Comparison of ENCODE assay signal across 8 cellular contexts in the genomic region with DNA sequence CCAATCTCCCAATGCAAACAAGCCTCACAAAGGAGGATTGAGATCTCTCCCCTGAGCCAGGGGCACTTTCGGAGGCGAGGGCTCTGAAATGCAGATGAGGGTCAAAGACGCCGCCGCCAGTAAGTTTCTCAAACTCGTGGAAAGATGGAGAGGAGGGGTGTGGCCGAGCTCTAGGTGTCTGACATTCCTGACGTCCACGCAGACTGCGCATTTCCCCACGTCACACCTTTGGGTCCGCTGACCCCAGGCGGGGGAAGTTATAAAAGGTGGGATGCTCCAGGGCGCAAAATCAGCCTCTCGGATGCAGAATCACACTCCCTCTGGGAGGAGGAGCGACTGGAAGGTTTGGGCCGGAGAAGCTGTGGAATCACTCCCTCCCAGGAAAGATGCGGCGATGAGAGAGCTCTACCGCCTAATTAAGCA. TPM values are rescaled to one million over a fixed set of nuclear protein-coding genes. Genes with fewer than 3 reads are reported as not detected.
DNase-seq lines count a peak whose midpoint lies in the region; ATAC-seq and TF ChIP-seq lines count a peak whose summit lies in the region.

No MANE protein-coding gene starts in this region.

- no peaks in the 10 kb centered on the region for H3K9me3 Mint-ChIP-seq in activated naive CD8-positive, alpha-beta T cell treated with anti-CD3 and anti-CD28 coated beads, Interleukin-2, amount 50 U/mL, for 24 hours
- no peaks in the 10 kb centered on the region for H3K9me3 Mint-ChIP-seq in memory B cell

- H3K36me3 Mint-ChIP-seq in activated naive CD8-positive, alpha-beta T cell treated with anti-CD3 and anti-CD28 coated beads, Interleukin-2, amount 50 U/mL, for 24 hours (ENCODE audit: low read depth) = no peaks in the 10 kb centered on the region
- no peaks in the 10 kb centered on the region for H3K36me3 Mint-ChIP-seq in memory B cell

- H3K4me3 ChIP-seq in left ventricle myocardium inferior (peak overlapping the region; percentile 70), vagina (peak overlapping the region; percentile 41 to 53)

- H3K27me3 ChIP-seq in left ventricle myocardium inferior (ENCODE audit: low read depth) (peaks cover 60% of the 10 kb centered on the region), vagina (peaks cover 14% of the 10 kb centered on the region)

- ATAC-seq in Right ventricle myocardium inferior (no peak), memory B cell (ENCODE audit: low read depth) (no peak), HG02678 (IDR thresholded peaks at IDR 0.05; ENCODE audit: unreplicated experiment) (no peak), GM21528 (IDR thresholded peaks at IDR 0.05; ENCODE audit: low FRiP score, unreplicated experiment) (no peak)
- no peak for ATAC-seq in activated naive CD8-positive, alpha-beta T cell treated with anti-CD3 and anti-CD28 coated beads, Interleukin-2, amount 50 U/mL, for 24 hours

- H3K4me1 Mint-ChIP-seq in activated naive CD8-positive, alpha-beta T cell treated with anti-CD3 and anti-CD28 coated beads, Interleukin-2, amount 50 U/mL, for 24 hours = peaks cover 33% of the 10 kb centered on the region
- peaks cover 24% of the 10 kb centered on the region for H3K4me1 Mint-ChIP-seq in memory B cell

- H3K27ac ChIP-seq in left ventricle myocardium inferior (replicated peaks) (no peak overlapping the region), vagina (no peak overlapping the region)

- H3K36me3 ChIP-seq in left ventricle myocardium inferior (no peaks in the 10 kb centered on the region), vagina (no peaks in the 10 kb centered on the region)

- peaks cover 95% of the 10 kb centered on the region for H3K27me3 Mint-ChIP-seq in activated naive CD8-positive, alpha-beta T cell treated with anti-CD3 and anti-CD28 coated beads, Interleukin-2, amount 50 U/mL, for 24 hours
- peaks cover 29% of the 10 kb centered on the region for H3K27me3 Mint-ChIP-seq in memory B cell

- no peak for TF ChIP-seq POLR2A in vagina (IDR thresholded peaks at IDR 0.05)

- TF ChIP-seq CTCF in left ventricle myocardium inferior (IDR thresholded peaks at IDR 0.05; ENCODE audit: borderline replicate concordance) (no peak), vagina (IDR thresholded peaks at IDR 0.05) (no peak)

- H3K27ac Mint-ChIP-seq in activated naive CD8-positive, alpha-beta T cell treated with anti-CD3 and anti-CD28 coated beads, Interleukin-2, amount 50 U/mL, for 24 hours = no peak overlapping the region
- no peak overlapping the region for H3K27ac Mint-ChIP-seq in memory B cell

- H3K9me3 ChIP-seq in left ventricle myocardium inferior (replicated peaks) = no peaks in the 10 kb centered on the region
- H3K9me3 ChIP-seq in vagina = no peaks in the 10 kb centered on the region

- H3K4me1 ChIP-seq in left ventricle myocardium inferior = peaks cover 47% of the 10 kb centered on the region
- peaks cover 49% of the 10 kb centered on the region for H3K4me1 ChIP-seq in vagina

- intact Hi-C loops in left ventricle myocardium inferior (cut with micrococcal nuclease) (no loop called here), Right ventricle myocardium inferior (cut with DNase I) (no loop called here), vagina (cut with DNase I) (no loop called here)

- DNase-seq in left ventricle myocardium inferior (no peak), Right ventricle myocardium inferior (ENCODE audit: missing footprints) (no peak), memory B cell (ENCODE audit: low spot score in 2 of 2) (no peak), vagina (ENCODE audit: extremely low spot score in 2 of 2) (no peak), Kasumi-1 (lab: John Stamatoyannopoulos, UW) (no peak)
- no peak for DNase-seq in activated naive CD8-positive, alpha-beta T cell treated with anti-CD3 and anti-CD28 coated beads, Interleukin-2, amount 50 U/mL, for 24 hours

- H3K4me3 Mint-ChIP-seq in activated naive CD8-positive, alpha-beta T cell treated with anti-CD3 and anti-CD28 coated beads, Interleukin-2, amount 50 U/mL, for 24 hours = peak overlapping the region; percentile 70
- peak overlapping the region; percentile 79 for H3K4me3 Mint-ChIP-seq in memory B cell

RNA-seq across cellular contexts. Expression of gene COL2A1, which starts 2.1 kb away (rescaled TPM):
- total RNA-seq in left ventricle myocardium inferior = not detected
- total RNA-seq in Right ventricle myocardium inferior = not detected
- total RNA-seq in vagina = not detected

RNA-seq across cellular contexts. Expression of gene TMEM106C, which starts 38.8 kb away (rescaled TPM):
- total RNA-seq in left ventricle myocardium inferior = 48.1 TPM
- total RNA-seq in Right ventricle myocardium inferior = 45.6 TPM
- 25.3 TPM for total RNA-seq in vagina
